30 cellular contexts compared by ENCODE assay signal in genomic region chr21:16640297-16641027, GRCh38.
"Had no signal": no experiment of that assay in that cellular context is flagged by ENCODE, and none has a peak within 500 bp of the region (broad histone marks: within the 10 kb centered on the region; RNA-seq: fewer than 3 reads in every experiment).

No MANE protein-coding gene starts in this region.

- H3K27me3 ChIP-seq: ascending aorta, breast epithelium, cardiac muscle cell, colonic mucosa, esophagus squamous epithelium, gastroesophageal sphincter, heart right ventricle had no signal

- H3K27ac ChIP-seq: ascending aorta, breast epithelium, cardiac muscle cell, colonic mucosa, epithelial cell of prostate, esophagus squamous epithelium, gastroesophageal sphincter, heart right ventricle, WERI-Rb-1 had no signal

- H3K9me3 ChIP-seq: ascending aorta, breast epithelium, colonic mucosa, esophagus squamous epithelium, gastroesophageal sphincter had no signal

- H3K36me3 ChIP-seq: ascending aorta, breast epithelium, cardiac muscle cell, colonic mucosa, esophagus squamous epithelium, gastroesophageal sphincter, heart right ventricle, WERI-Rb-1 had no signal

- H3K4me3 ChIP-seq: ascending aorta, breast epithelium, cardiac muscle cell, colonic mucosa, esophagus squamous epithelium, gastroesophageal sphincter, heart right ventricle had no signal

- H3K4me1 ChIP-seq: ascending aorta, breast epithelium, colonic mucosa, esophagus squamous epithelium, gastroesophageal sphincter, heart right ventricle had no signal

- ATAC-seq: activated CD4-positive, CD25-positive, alpha-beta regulatory T cell treated with anti-CD3 and anti-CD28 coated beads, Interleukin-2, amount 50 U/mL, for 24 hours; activated CD8-positive, alpha-beta T cell treated with anti-CD3 and anti-CD28 coated beads for 36 hours; activated naive CD4-positive, alpha-beta T cell treated with anti-CD3 and anti-CD28 coated beads, Interleukin-2, amount 50 U/mL, for 72 hours; gastroesophageal sphincter; heart right ventricle; T-cell had no signal

- DNase-seq: activated B cell treated with CpG ODN at 0.5 μM for 24 hours; activated CD4-positive, alpha-beta T cell treated with anti-CD3 and anti-CD28 coated beads for 48 hours; activated CD4-positive, alpha-beta T cell treated with anti-CD3 and anti-CD28 coated beads, Interleukin-2, amount 50 U/mL, for 1 hour; activated CD4-positive, alpha-beta T cell treated with anti-CD3 and anti-CD28 coated beads, Interleukin-2, amount 50 U/mL, for 48 hours; activated CD8-positive, alpha-beta memory T cell treated with anti-CD3 and anti-CD28 coated beads for 24 hours; activated CD8-positive, alpha-beta memory T cell treated with anti-CD3 and anti-CD28 coated beads, Interleukin-2, amount 50 U/mL, for 4 hours; activated CD8-positive, alpha-beta T cell treated with anti-CD3 and anti-CD28 coated beads for 36 hours; activated gamma-delta T cell; activated naive CD4-positive, alpha-beta T cell; activated naive CD4-positive, alpha-beta T cell treated with anti-CD3 and anti-CD28 coated beads, Interleukin-2, amount 10 ng/mL, durations not matched to agents 7 days and 5 days; activated naive CD8-positive, alpha-beta T cell treated with anti-CD3 and anti-CD28 coated beads, Interleukin-2, amount 10 ng/mL, durations not matched to agents 7 days and 5 days; activated T-cell treated with anti-CD3 and anti-CD28 coated beads, Interleukin-2, amount 50 U/mL, for 1 hour; activated T-cell treated with anti-CD3 and anti-CD28 coated beads, Interleukin-2, amount 50 U/mL, for 48 hours; central memory CD4-positive, alpha-beta T cell; cerebellar nuclear complex; colonic mucosa; effector CD8-positive, alpha-beta T cell; esophagus squamous epithelium; foreskin melanocyte; heart right ventricle; T-cell; T-helper 2 cell; WERI-Rb-1 had no signal
